21 cellular contexts compared by ENCODE assay signal in genomic region chrX:78950157-78950556, GRCh38. TPM values are rescaled to one million over a fixed set of nuclear protein-coding genes. Genes with fewer than 3 reads are reported as not detected.
DNase-seq lines count a peak whose midpoint lies in the region; ATAC-seq and TF ChIP-seq lines count a peak whose summit lies in the region.
"Had no signal": no experiment of that assay in that cellular context is flagged by ENCODE, and none has a peak within 500 bp of the region (broad histone marks: within the 10 kb centered on the region; RNA-seq: fewer than 3 reads in every experiment).

No MANE protein-coding gene starts in this region.

- no peaks in the 10 kb centered on the region for H3K27me3 Mint-ChIP-seq in CD4-positive, CD25-positive, alpha-beta regulatory T cell
- no peaks in the 10 kb centered on the region for H3K27me3 Mint-ChIP-seq in memory B cell
- H3K27me3 Mint-ChIP-seq: brain had no signal

- H3K9me2 ChIP-seq in SU-DHL-6 (replicated peaks; ENCODE audit: insufficient read depth, low read length): no peaks in the 10 kb centered on the region

- peaks cover 13 to 58% (median 53%) of the 10 kb centered on the region in 4 donors for H3K4me1 Mint-ChIP-seq in CD4-positive, CD25-positive, alpha-beta regulatory T cell
- peaks cover 37% of the 10 kb centered on the region for H3K4me1 Mint-ChIP-seq in memory B cell
- H3K4me1 Mint-ChIP-seq: brain had no signal

- peaks cover 27% of the 10 kb centered on the region for H3K36me3 Mint-ChIP-seq in CD4-positive, CD25-positive, alpha-beta regulatory T cell
- H3K36me3 Mint-ChIP-seq in memory B cell: peaks cover 49% of the 10 kb centered on the region
- H3K36me3 Mint-ChIP-seq: brain had no signal

- peak overlapping the region; percentile 100 for H3K4me3 ChIP-seq in CD4-positive, CD25-positive, alpha-beta regulatory T cell (ENCODE audit: low read depth, low read length)
- H3K4me3 ChIP-seq in GM12864 (ENCODE audit: low read depth, low read length) (peak overlapping the region; percentile 68; the same call in 1 of the 2 replicates), SU-DHL-6 (ENCODE audit: insufficient read depth, low read length, poor library complexity, severe bottlenecking) (peak overlapping the region; percentile 22)
- H3K4me3 ChIP-seq: GM23338, skin epidermis, vagina had no signal

- H3K9me3 ChIP-seq in CD4-positive, CD25-positive, alpha-beta regulatory T cell (ENCODE audit: control insufficient read depth in 2 of 2, low read length in 2 of 2): no peaks in the 10 kb centered on the region
- H3K9me3 ChIP-seq in SU-DHL-6 (ENCODE audit: insufficient read depth, low read length): no peaks in the 10 kb centered on the region
- H3K9me3 ChIP-seq: vagina had no signal

- no peak for DNase-seq in CD4-positive, CD25-positive, alpha-beta regulatory T cell
- DNase-seq in GM12864 (ENCODE audit: low read depth) (no peak), memory B cell (ENCODE audit: low spot score in 2 of 2) (peak in 1 of 2 donors; percentile 16), NCI-H1436 (lab: John Stamatoyannopoulos, UW) (no peak), medulla oblongata (ENCODE audit: extremely low spot score) (no peak)
- DNase-seq: activated CD4-positive, CD25-positive, alpha-beta regulatory T cell; effector memory CD4-positive, alpha-beta T cell; EL; left colon; NCI-H2029; NCI-H524 treated with DMSO at 0.1 percent for 48 hours; posterior cingulate gyrus; stimulated activated naive CD4-positive, alpha-beta T cell treated with Interleukin-2 at 50 U/mL for 16 hours had no signal

- H3K79me2 ChIP-seq in SU-DHL-6 (ENCODE audit: insufficient read depth, low read length): no peaks in the 10 kb centered on the region

- H3K4me1 ChIP-seq in CD4-positive, CD25-positive, alpha-beta regulatory T cell (ENCODE audit: control insufficient read depth, insufficient read depth, low read length, poor library complexity, severe bottlenecking): peaks cover 22% of the 10 kb centered on the region
- H3K4me1 ChIP-seq: vagina had no signal

- H3K4me2 ChIP-seq in SU-DHL-6 (ENCODE audit: low read depth, low read length, poor library complexity, severe bottlenecking): peak overlapping the region; percentile 56
- H3K4me2 ChIP-seq: GM23338 had no signal

- peak overlapping the region; percentile 60 for H3K27ac ChIP-seq in CD4-positive, CD25-positive, alpha-beta regulatory T cell (ENCODE audit: insufficient read depth, low read length, poor library complexity, severe bottlenecking)
- peak overlapping the region; percentile 59 for H3K27ac ChIP-seq in SU-DHL-6 (ENCODE audit: low read depth, low read length)
- H3K27ac ChIP-seq: vagina had no signal

- no peak overlapping the region for H2AFZ ChIP-seq in SU-DHL-6 (ENCODE audit: low read depth, low read length, severe bottlenecking)
- H2AFZ ChIP-seq: GM23338 had no signal

- TF ChIP-seq CTCF in GM12864 (IDR thresholded peaks at IDR 0.05; ENCODE audit: low read depth, low read length, missing control alignments) (no peak), SU-DHL-6 (IDR thresholded peaks at IDR 0.05; ENCODE audit: insufficient read depth, low read length, poor library complexity, severe bottlenecking) (no peak)

- no peaks in the 10 kb centered on the region for H4K20me1 ChIP-seq in SU-DHL-6 (ENCODE audit: low read depth, low read length)

- H3F3A ChIP-seq in SU-DHL-6 (ENCODE audit: insufficient read depth): peaks cover 12% of the 10 kb centered on the region; the same call in 1 of the 2 replicates

- no peaks in the 10 kb centered on the region for H3K27me3 ChIP-seq in CD4-positive, CD25-positive, alpha-beta regulatory T cell (ENCODE audit: control insufficient read depth, insufficient read depth, low read length)
- no peaks in the 10 kb centered on the region for H3K27me3 ChIP-seq in SU-DHL-6 (ENCODE audit: low read length)
- H3K27me3 ChIP-seq: vagina had no signal

- peak overlapping the region; percentile 95 to 100 (median 97) for H3K4me3 Mint-ChIP-seq in CD4-positive, CD25-positive, alpha-beta regulatory T cell
- peak overlapping the region; percentile 97 for H3K4me3 Mint-ChIP-seq in memory B cell
- H3K4me3 Mint-ChIP-seq: brain, GM23338 had no signal

- H3K36me3 ChIP-seq in CD4-positive, CD25-positive, alpha-beta regulatory T cell (ENCODE audit: control insufficient read depth, insufficient read depth, low read length): peaks cover 26% of the 10 kb centered on the region
- no peaks in the 10 kb centered on the region for H3K36me3 ChIP-seq in SU-DHL-6 (ENCODE audit: low read length)
- H3K36me3 ChIP-seq: vagina had no signal

- peaks cover 0 to 2% (median 0%) of the 10 kb centered on the region in 7 donors for H3K9me3 Mint-ChIP-seq in CD4-positive, CD25-positive, alpha-beta regulatory T cell
- H3K9me3 Mint-ChIP-seq in memory B cell: no peaks in the 10 kb centered on the region
- H3K9me3 Mint-ChIP-seq: GM23338 had no signal

- ATAC-seq in CD4-positive, CD25-positive, alpha-beta regulatory T cell (ENCODE audit: low read depth in 2 of 2): no peak
- ATAC-seq in memory B cell (ENCODE audit: low read depth) (peak; percentile 65), HG03520 (IDR thresholded peaks at IDR 0.05; ENCODE audit: unreplicated experiment) (no peak)
- ATAC-seq: GM23338, left colon had no signal

- peak overlapping the region; percentile 43 to 97 (median 95) for H3K27ac Mint-ChIP-seq in CD4-positive, CD25-positive, alpha-beta regulatory T cell
- peak overlapping the region; percentile 99 for H3K27ac Mint-ChIP-seq in memory B cell
- H3K27ac Mint-ChIP-seq: brain, GM23338 had no signal

- H3K9ac ChIP-seq in SU-DHL-6 (ENCODE audit: low read length): no peak overlapping the region

RNA-seq across cellular contexts. Expression of gene P2RY10, which starts 5.0 kb away (rescaled TPM):
- 134 TPM for total RNA-seq in CD4-positive, CD25-positive, alpha-beta regulatory T cell
- polyA plus RNA-seq in CD4-positive, CD25-positive, alpha-beta regulatory T cell: 100 to 1,000 TPM in 1 of 4 donors, 10 to 100 TPM in 3; 76.5 to 105 (median 89.7) TPM
- total RNA-seq: GM23338, HT1080, MCF 10A had no signal
- polyA plus RNA-seq: GM23338 had no signal

Comparison
In these comparisons a context has a peak if more than half of its experiments do, and no peak if none do; other contexts are left out.
1. H3K4me3 ChIP-seq: peak in every context shown above with its lines; median percentile 100 in CD4-positive, CD25-positive, alpha-beta regulatory T cell; 68 in GM12864; 22 in SU-DHL-6.